In genomic region chr21:41349607-41350390, GRCh38 we compare ENCODE assay signal across 1 cellular context.
TF ChIP-seq lines count a peak whose summit lies in the region.

No MANE protein-coding gene starts in this region.

TF ChIP-seq in HepG2, 621 proteins besides CTCF, POLR2A, EP300 and RAD21:
- TF ChIP-seq ZNF580 (CRISPR knock-in tag; IDR thresholded peaks at IDR 0.05; ENCODE audit: borderline replicate concordance, low read depth) (no peak), AGO2 (optimal IDR thresholded peaks at IDR 0.05; ENCODE audit: low read depth, low read length) (peak; percentile 22)
